In genomic region chr2:64404743-64405142, GRCh38 we compare ENCODE assay signal across 8 cellular contexts. TPM values are rescaled to one million over a fixed set of nuclear protein-coding genes. Genes with fewer than 3 reads are reported as not detected.
DNase-seq lines count a peak whose midpoint lies in the region; ATAC-seq and TF ChIP-seq lines count a peak whose summit lies in the region.

No MANE protein-coding gene starts in this region.

- H3K27ac ChIP-seq in spleen, result peak overlapping the region; percentile 40 to 86 (median 78)
- H3K27ac ChIP-seq in MM.1S (ENCODE audit: low read length), result no peak overlapping the region

- H3K9me3 ChIP-seq in spleen (no peaks in the 10 kb centered on the region), MM.1S (replicated peaks; ENCODE audit: insufficient read depth, low read length) (no peaks in the 10 kb centered on the region)

- intact Hi-C loops in dendritic cell treated with granulocyte-macrophage colony-stimulating factor and Interleukin-4, amounts not matched to agents 40 ng/mL and 50 ng/mL, for 4 days (cut with micrococcal nuclease), result no loop called here
- intact Hi-C loops in left colon (cut with DNase I, micrococcal nuclease) (no loop called here), spleen (cut with DNase I; ENCODE audit: low total_unique reads) (no loop called here)

- H3K9ac ChIP-seq in MM.1S (ENCODE audit: low read length), result no peak overlapping the region

- DNase-seq in HuH-7 (ENCODE audit: low spot score), result peak; percentile 41
- DNase-seq in left colon, result peak; percentile 86 to 87
- no peak for DNase-seq in spleen
- no peak for DNase-seq in MM.1S
- no peak for DNase-seq in natural killer cell treated with Interleukin-12 subunit alpha and Interleukin-12 subunit beta and Interleukin-15 and Interleukin-18, amount 100 ng/mL, for 72 hours (ENCODE audit: low spot score)
- DNase-seq in NCI-H774 (lab: John Stamatoyannopoulos, UW), result no peak
- DNase-seq in epidermal melanocyte (ENCODE audit: insufficient read length, low spot score), result no peak

- H3K4me3 ChIP-seq in spleen, result peak overlapping the region in 1 of 8 donors; percentile 7
- no peak overlapping the region for H3K4me3 ChIP-seq in MM.1S (ENCODE audit: low read length)

- H3K9me2 ChIP-seq in MM.1S (replicated peaks; ENCODE audit: insufficient read depth, low read length), result no peaks in the 10 kb centered on the region

- H3K36me3 ChIP-seq in spleen (no peaks in the 10 kb centered on the region), MM.1S (replicated peaks; ENCODE audit: insufficient read depth, low read length) (no peaks in the 10 kb centered on the region)

- no peaks in the 10 kb centered on the region for H3K36me3 Mint-ChIP-seq in dendritic cell treated with granulocyte-macrophage colony-stimulating factor and Interleukin-4, amounts not matched to agents 40 ng/mL and 50 ng/mL, for 4 days (ENCODE audit: low read depth)
- no peaks in the 10 kb centered on the region for H3K36me3 Mint-ChIP-seq in natural killer cell treated with Interleukin-12 subunit alpha and Interleukin-12 subunit beta and Interleukin-15 and Interleukin-18, amount 100 ng/mL, for 72 hours

- no peaks in the 10 kb centered on the region for H3K79me2 ChIP-seq in MM.1S (ENCODE audit: low read length)

- H3K27me3 ChIP-seq in spleen (replicated peaks in 1 of 7) (no peaks in the 10 kb centered on the region), MM.1S (replicated peaks; ENCODE audit: insufficient read depth, low read length) (no peaks in the 10 kb centered on the region)

- no peak overlapping the region for H3K4me2 ChIP-seq in MM.1S (ENCODE audit: low read depth, low read length)

- H2AFZ ChIP-seq in MM.1S (ENCODE audit: low read length), result no peak overlapping the region

- no peaks in the 10 kb centered on the region for H4K20me1 ChIP-seq in MM.1S (ENCODE audit: insufficient read depth, low read length)

- no peaks in the 10 kb centered on the region for H3F3A ChIP-seq in MM.1S (ENCODE audit: insufficient read depth, low read length)

- H3K4me3 Mint-ChIP-seq in dendritic cell treated with granulocyte-macrophage colony-stimulating factor and Interleukin-4, amounts not matched to agents 40 ng/mL and 50 ng/mL, for 4 days, result no peak overlapping the region
- H3K4me3 Mint-ChIP-seq in natural killer cell treated with Interleukin-12 subunit alpha and Interleukin-12 subunit beta and Interleukin-15 and Interleukin-18, amount 100 ng/mL, for 72 hours, result no peak overlapping the region

- H3K27ac Mint-ChIP-seq in dendritic cell treated with granulocyte-macrophage colony-stimulating factor and Interleukin-4, amounts not matched to agents 40 ng/mL and 50 ng/mL, for 4 days, result peak overlapping the region; percentile 34
- no peak overlapping the region for H3K27ac Mint-ChIP-seq in natural killer cell treated with Interleukin-12 subunit alpha and Interleukin-12 subunit beta and Interleukin-15 and Interleukin-18, amount 100 ng/mL, for 72 hours

- H3K27me3 Mint-ChIP-seq in dendritic cell treated with granulocyte-macrophage colony-stimulating factor and Interleukin-4, amounts not matched to agents 40 ng/mL and 50 ng/mL, for 4 days, result no peaks in the 10 kb centered on the region
- peaks cover 7 to 14% of the 10 kb centered on the region in 2 donors for H3K27me3 Mint-ChIP-seq in natural killer cell treated with Interleukin-12 subunit alpha and Interleukin-12 subunit beta and Interleukin-15 and Interleukin-18, amount 100 ng/mL, for 72 hours

- no peak for TF ChIP-seq POLR2A in spleen (IDR thresholded peaks at IDR 0.05)

- TF ChIP-seq CTCF in spleen (IDR thresholded peaks at IDR 0.05 in 8 of 11, conservative IDR thresholded peaks at IDR 0.05 in 3 of 11) (no peak), MM.1S (IDR thresholded peaks at IDR 0.05; ENCODE audit: low read length) (no peak)

- H3K4me1 ChIP-seq in spleen (peaks cover 17 to 72% (median 51%) of the 10 kb centered on the region in 6 donors), MM.1S (ENCODE audit: low read length) (no peaks in the 10 kb centered on the region)

- no peaks in the 10 kb centered on the region for H3K9me3 Mint-ChIP-seq in dendritic cell treated with granulocyte-macrophage colony-stimulating factor and Interleukin-4, amounts not matched to agents 40 ng/mL and 50 ng/mL, for 4 days
- no peaks in the 10 kb centered on the region for H3K9me3 Mint-ChIP-seq in natural killer cell treated with Interleukin-12 subunit alpha and Interleukin-12 subunit beta and Interleukin-15 and Interleukin-18, amount 100 ng/mL, for 72 hours

- peaks cover 31% of the 10 kb centered on the region for H3K4me1 Mint-ChIP-seq in dendritic cell treated with granulocyte-macrophage colony-stimulating factor and Interleukin-4, amounts not matched to agents 40 ng/mL and 50 ng/mL, for 4 days (ENCODE audit: low read depth)
- H3K4me1 Mint-ChIP-seq in natural killer cell treated with Interleukin-12 subunit alpha and Interleukin-12 subunit beta and Interleukin-15 and Interleukin-18, amount 100 ng/mL, for 72 hours (ENCODE audit: low read depth in 2 of 2), result no peaks in the 10 kb centered on the region

- 58 to 77% (median 70%) methylated on average over 9 of the region's 9 CpGs for WGBS in spleen, 5 donors

- ATAC-seq in left colon, result peak; percentile 64
- ATAC-seq in natural killer cell treated with Interleukin-12 subunit alpha and Interleukin-12 subunit beta and Interleukin-15 and Interleukin-18, amount 100 ng/mL, for 72 hours, result no peak

RNA-seq across cellular contexts. Expression of gene LGALSL, which starts 49.2 kb away (rescaled TPM):
- total RNA-seq in left colon (10 to 100 TPM; 43.6 to 45.5 TPM), spleen (10 to 100 TPM in 6 of 7 donors, 1 to 10 TPM in 1; 8.2 to 16.6 (median 13.3) TPM)
- 1 to 10 TPM; 2.4 to 4.8 (median 2.4) TPM for polyA plus RNA-seq in spleen
- under 1 TPM; 0.31 to 0.50 TPM for total RNA-seq in natural killer cell treated with Interleukin-12 subunit alpha and Interleukin-12 subunit beta and Interleukin-15 and Interleukin-18, amount 100 ng/mL, for 72 hours

Comparison
In these comparisons a context has a peak if more than half of its experiments do, and no peak if none do; other contexts are left out.
1. DNase-seq: peak in HuH-7 (single experiment) and left colon (2 of 2); none in spleen (single experiment), MM.1S (single experiment), natural killer cell treated with Interleukin-12 subunit alpha and Interleukin-12 subunit beta and Interleukin-15 and Interleukin-18, amount 100 ng/mL, for 72 hours (single experiment), NCI-H774 (single experiment) and epidermal melanocyte (single experiment).
2. RNA of gene LGALSL, which starts 49.2 kb away (total RNA-seq): 43.6 to 45.5 TPM in left colon and 8.2 to 16.6 TPM in spleen; 0.31 to 0.50 TPM in natural killer cell treated with Interleukin-12 subunit alpha and Interleukin-12 subunit beta and Interleukin-15 and Interleukin-18, amount 100 ng/mL, for 72 hours; every median in the first group is over 4 times any median in the second.